8 cellular contexts compared by ENCODE assay signal in genomic region chr3:63912768-63913588, GRCh38. TPM values are rescaled to one million over a fixed set of nuclear protein-coding genes. Genes with fewer than 3 reads are reported as not detected.
DNase-seq lines count a peak whose midpoint lies in the region; ATAC-seq, FAIRE-seq and TF ChIP-seq lines count a peak whose summit lies in the region.

No MANE protein-coding gene starts in this region.

- H3K36me3 ChIP-seq in HEK293 (ENCODE audit: control insufficient read depth in 2 of 2, insufficient read depth in 1 of 2, low read length in 2 of 2): peaks cover 6 to 29% of the 10 kb centered on the region in 2 experiments
- H3K36me3 ChIP-seq in PC-3 (ENCODE audit: low read depth, low read length): peaks cover 11% of the 10 kb centered on the region
- peaks cover 0 to 17% (median 4%) of the 10 kb centered on the region in 3 donors for H3K36me3 ChIP-seq in pancreas
- peaks cover 22% of the 10 kb centered on the region for H3K36me3 ChIP-seq in upper lobe of right lung

- BruUV-seq in PC-3 (replicated peaks; lab: Mats Ljungman, UMichigan): TSS peak; percentile 51

- peak overlapping the region; percentile 66 for H3K4me3 ChIP-seq in HEK293 (ENCODE audit: low read depth, low read length)
- H3K4me3 ChIP-seq in PC-3 (ENCODE audit: low read length): peak overlapping the region; percentile 76
- peak overlapping the region; percentile 36 to 94 (median 78) for H3K4me3 ChIP-seq in pancreas
- H3K4me3 ChIP-seq in upper lobe of right lung: peak overlapping the region; percentile 80

- peak; percentile 57 for ATAC-seq in PC-3
- ATAC-seq in pancreas: peak; percentile 31 to 58 (median 44)
- ATAC-seq in upper lobe of right lung: peak; percentile 56
- ATAC-seq in GM19351 (IDR thresholded peaks at IDR 0.05; ENCODE audit: unreplicated experiment): no peak

- H3K27me3 ChIP-seq in PC-3 (ENCODE audit: low read length): no peaks in the 10 kb centered on the region
- no peaks in the 10 kb centered on the region for H3K27me3 ChIP-seq in pancreas
- no peaks in the 10 kb centered on the region for H3K27me3 ChIP-seq in upper lobe of right lung

- TF ChIP-seq CTCF in HEK293 (tag by site-specific recombination; IDR thresholded peaks at IDR 0.05) (no peak), PC-3 (conservative IDR thresholded peaks at IDR 0.05; ENCODE audit: low read depth, low read length) (no peak), pancreas (IDR thresholded peaks at IDR 0.05) (no peak), upper lobe of right lung (IDR thresholded peaks at IDR 0.05) (no peak)

- H3K9me2 ChIP-seq in PC-3 (replicated peaks; ENCODE audit: low read length): no peaks in the 10 kb centered on the region

- no peaks in the 10 kb centered on the region for H3K9me3 ChIP-seq in HEK293 (ENCODE audit: control insufficient read depth, insufficient read depth, low read depth, low read length)
- no peaks in the 10 kb centered on the region for H3K9me3 ChIP-seq in PC-3 (ENCODE audit: low read length)
- no peaks in the 10 kb centered on the region for H3K9me3 ChIP-seq in pancreas
- no peaks in the 10 kb centered on the region for H3K9me3 ChIP-seq in upper lobe of right lung

- H3K4me2 ChIP-seq in PC-3 (ENCODE audit: low read length): peak overlapping the region; percentile 86

- no peaks in the 10 kb centered on the region; the same call in 1 of the 2 replicates for H3K4me1 ChIP-seq in HEK293 (ENCODE audit: control insufficient read depth, insufficient read depth, low read length)
- peaks cover 25% of the 10 kb centered on the region for H3K4me1 ChIP-seq in PC-3 (ENCODE audit: insufficient read depth, low read length)
- H3K4me1 ChIP-seq in pancreas: peaks cover 8 to 36% (median 18%) of the 10 kb centered on the region in 3 donors
- H3K4me1 ChIP-seq in upper lobe of right lung: peaks cover 23% of the 10 kb centered on the region

- peaks cover 5% of the 10 kb centered on the region for H3F3A ChIP-seq in PC-3 (ENCODE audit: low read length, unreplicated experiment)

- peaks cover 4% of the 10 kb centered on the region; the same call in 1 of the 2 replicates for H4K20me1 ChIP-seq in PC-3 (ENCODE audit: low read length)

- peak; percentile 33 for DNase-seq in D341Med (ENCODE audit: low spot score)
- DNase-seq in PC-3: peak; percentile 47
- peak; percentile 52 for DNase-seq in activated gamma-delta T cell treated with Interleukin-2 at 50 U/mL for 16 hours
- peak; percentile 48 for DNase-seq in germinal center (ENCODE audit: low spot score)
- DNase-seq in pancreas: peak; percentile 70 to 83 (median 76)
- DNase-seq in upper lobe of right lung: peak; percentile 83

- intact Hi-C loops in PC-3 (cut with micrococcal nuclease) (loop anchor here (5.0 to 10.0 kb wide), 3 partner anchors 51 to 91 kb away; partner anchors contain the start of genes ATXN7 and THOC7), pancreas (cut with DNase I) (loop anchor here in 1 of 3 donors (5.0 kb wide), 1 partner anchor 79 kb away; no protein-coding TSS in a partner anchor), upper lobe of right lung (cut with DNase I) (no loop called here)

- peak overlapping the region; percentile 85 for H3K9ac ChIP-seq in PC-3 (ENCODE audit: low read length)

- H2AFZ ChIP-seq in PC-3 (ENCODE audit: low read length): no peak overlapping the region

- no peak for FAIRE-seq in pancreas (lab: Jason Lieb, UNC)

- peak overlapping the region; percentile 91; the same call in 1 of the 2 replicates for H3K27ac ChIP-seq in HEK293 (ENCODE audit: extremely low read depth, low read depth, low read length)
- peak overlapping the region; percentile 77 for H3K27ac ChIP-seq in PC-3 (ENCODE audit: low read length)
- H3K27ac ChIP-seq in pancreas: peak overlapping the region; percentile 92 to 97 (median 96)
- peak overlapping the region; percentile 96 for H3K27ac ChIP-seq in upper lobe of right lung

- WGBS in pancreas, 2 donors: 2 to 3% methylated on average over 26 to 45 of the region's 46 CpGs

- H3K79me2 ChIP-seq in PC-3 (ENCODE audit: low read length): peaks cover 46% of the 10 kb centered on the region

- POLR2A ChIA-PET in HEK293 (lab: Yijun Ruan, JAX): interaction anchor here (0.6 to 1.2 kb wide), 3 partner anchors 11 to 96 kb away, joined by 3 read pairs; no protein-coding TSS in a partner anchor
- POLR2A ChIA-PET in PC-3 (lab: Charles Lee; ENCODE audit: unreplicated experiment): interaction anchor here (0.6 kb wide), 1 partner anchor 89 kb away, joined by 3 read pairs; no protein-coding TSS in a partner anchor

- CTCF ChIA-PET in HEK293 (lab: Yijun Ruan, JAX): no interaction called here
- CTCF ChIA-PET in PC-3 (lab: Charles Lee): no interaction called here

TF ChIP-seq in HEK293, 187 proteins besides CTCF, POLR2A, EP300 and RAD21:
- no peak for TF ChIP-seq ZNF391 (tag by site-specific recombination; IDR thresholded peaks at IDR 0.05; ENCODE audit: borderline replicate concordance, low read depth)
- TF ChIP-seq KLF9 (tag by site-specific recombination; IDR thresholded peaks at IDR 0.05; ENCODE audit: low read depth): no peak
- TF ChIP-seq ZFHX2 (tag by site-specific recombination; conservative IDR thresholded peaks at IDR 0.05): 0 out of 2 replicates have a peak, but pooled peaks have one; percentile 8
- peak; percentile 43 for TF ChIP-seq SP2 (tag by site-specific recombination; IDR thresholded peaks at IDR 0.05)
- peak; percentile 77 for TF ChIP-seq GLIS1 (tag by site-specific recombination; IDR thresholded peaks at IDR 0.05)
- peak; percentile 70 for TF ChIP-seq ZNF398 (tag by site-specific recombination; IDR thresholded peaks at IDR 0.05)
- TF ChIP-seq PATZ1 (tag by site-specific recombination; IDR thresholded peaks at IDR 0.05): 0 out of 2 replicates have a peak, but pooled peaks have one; percentile 22
- peak; percentile 52; the same call in 1 of the 2 replicates for TF ChIP-seq GLIS2 (tag by site-specific recombination; IDR thresholded peaks at IDR 0.05)
- peak; percentile 52 for TF ChIP-seq ZBTB20 (tag by site-specific recombination; IDR thresholded peaks at IDR 0.05)
- 0 out of 2 replicates have a peak, but pooled peaks have one; percentile 15 for TF ChIP-seq ZNF335 (tag by site-specific recombination; conservative IDR thresholded peaks at IDR 0.05)
- no peak for TF ChIP-seq ZNF341 (tag by site-specific recombination; IDR thresholded peaks at IDR 0.05; ENCODE audit: low read depth)
- TF ChIP-seq ZIC2 (tag by site-specific recombination; IDR thresholded peaks at IDR 0.05): peak; percentile 62

RNA-seq across cellular contexts. Expression of gene SCAANT1, which starts 0.8 kb away (rescaled TPM):
- total RNA-seq in PC-3 (2014; rRNA removed): not detected in 2 replicates
- not detected for total RNA-seq in pancreas
- polyA plus RNA-seq in pancreas: not detected
- total RNA-seq in upper lobe of right lung: not detected

RNA-seq across cellular contexts. Expression of gene ATXN7, which starts 49.3 kb away (rescaled TPM):
- total RNA-seq in PC-3 (2014; rRNA removed) (3.6 and 6.3 TPM in 2 replicates), pancreas (10 to 100 TPM; 22.8 to 40.4 (median 28.3) TPM), upper lobe of right lung (35.5 TPM)
- polyA plus RNA-seq in pancreas: 10 to 100 TPM in 1 of 2 donors, 1 to 10 TPM in 1; 7.3 to 15.8 TPM

RNA-seq across cellular contexts. Expression of gene THOC7, which starts 49.4 kb away (rescaled TPM):
- total RNA-seq in PC-3 (2014; rRNA removed): 26.7 and 41.8 TPM in 2 replicates
- total RNA-seq in pancreas: 10 to 100 TPM; 33.6 to 44.0 (median 39.5) TPM
- polyA plus RNA-seq in pancreas: 10 to 100 TPM; 47.6 to 86.7 TPM
- 46.9 TPM for total RNA-seq in upper lobe of right lung

Comparison
In these comparisons a context has a peak if more than half of its experiments do, and no peak if none do; other contexts are left out.
1. DNase-seq: peak in every context shown above with its lines; median percentile 83 in upper lobe of right lung; 76 in pancreas; 52 in activated gamma-delta T cell treated with Interleukin-2 at 50 U/mL for 16 hours; 48 in germinal center; 47 in PC-3; 33 in D341Med.